ENCODE assay signal across 22 cellular contexts in genomic region chr9:131982683-131983239, GRCh38.
A peak's percentile ranks its signal among the peaks of the same experiment; 100 is the strongest.
DNase-seq lines count a peak whose midpoint lies in the region; ATAC-seq and TF ChIP-seq lines count a peak whose summit lies in the region.
"Had no signal": no experiment of that assay in that cellular context is flagged by ENCODE, and none has a peak within 500 bp of the region (broad histone marks: within the 10 kb centered on the region; RNA-seq: fewer than 3 reads in every experiment).

No MANE protein-coding gene starts in this region.

- H3K36me3 ChIP-seq in OCI-LY3 (replicated peaks; ENCODE audit: low read depth, low read length) = no peaks in the 10 kb centered on the region
- H3K36me3 ChIP-seq in mesenchymal stem cell (ENCODE audit: control insufficient read depth in 1 of 2, insufficient read depth in 2 of 2, low read depth in 1 of 2, low read length in 2 of 2) = no peaks in the 10 kb centered on the region
- H3K36me3 ChIP-seq: thoracic aorta had no signal

- H3K4me3 ChIP-seq in OCI-LY3 (ENCODE audit: low read length) (peak overlapping the region; percentile 9; the same call in 1 of the 2 replicates), mesenchymal stem cell (ENCODE audit: insufficient read depth in 1 of 2, low read depth in 1 of 2, low read length in 2 of 2) (no peak overlapping the region)
- H3K4me3 ChIP-seq: hepatocyte, mucosa of descending colon, thoracic aorta had no signal

- H2BK5ac ChIP-seq in mesenchymal stem cell (ENCODE audit: low read depth, low read length, poor library complexity, severe bottlenecking) = no peak overlapping the region

- H2AFZ ChIP-seq in OCI-LY3 (ENCODE audit: low read depth, low read length) (no peak overlapping the region), mesenchymal stem cell (ENCODE audit: low read depth, low read length) (no peak overlapping the region)
- H2AFZ ChIP-seq: hepatocyte had no signal

- H3K4me2 ChIP-seq in OCI-LY3 (ENCODE audit: low read length) = peak overlapping the region; percentile 20
- H3K4me2 ChIP-seq in mesenchymal stem cell (ENCODE audit: low read length, poor library complexity, severe bottlenecking) = no peak overlapping the region
- H3K4me2 ChIP-seq: hepatocyte had no signal

- H2AK5ac ChIP-seq in mesenchymal stem cell (ENCODE audit: low read length, severe bottlenecking) = no peak overlapping the region

- H3K4me1 ChIP-seq in OCI-LY3 (ENCODE audit: low read length) (peaks cover 23% of the 10 kb centered on the region), mesenchymal stem cell (ENCODE audit: control insufficient read depth, insufficient read depth, low read depth, low read length) (no peaks in the 10 kb centered on the region)

- H3K23ac ChIP-seq in mesenchymal stem cell (ENCODE audit: low read length in 2 of 2) = no peak overlapping the region

- no peak overlapping the region for H2BK12ac ChIP-seq in mesenchymal stem cell (ENCODE audit: low read length in 2 of 2)

- H3K9me3 ChIP-seq in OCI-LY3 (ENCODE audit: insufficient read depth, low read length) = no peaks in the 10 kb centered on the region
- no peaks in the 10 kb centered on the region for H3K9me3 ChIP-seq in mesenchymal stem cell (ENCODE audit: control insufficient read depth, low read length)
- H3K9me3 ChIP-seq: mucosa of descending colon, thoracic aorta had no signal

- H3K14ac ChIP-seq in mesenchymal stem cell (ENCODE audit: low read length in 2 of 2) = no peak overlapping the region

- H3K18ac ChIP-seq in mesenchymal stem cell (ENCODE audit: low read depth in 1 of 2, low read length in 2 of 2) = no peak overlapping the region

- no peak overlapping the region for H2BK15ac ChIP-seq in mesenchymal stem cell (ENCODE audit: low read depth, poor library complexity, severe bottlenecking)

- no peak overlapping the region for H3K9ac ChIP-seq in OCI-LY3 (ENCODE audit: low read length)
- no peak overlapping the region for H3K9ac ChIP-seq in mesenchymal stem cell (ENCODE audit: low read length)

- H3K4ac ChIP-seq in mesenchymal stem cell (ENCODE audit: low read depth in 1 of 2, low read length in 2 of 2) = no peak overlapping the region

- H4K91ac ChIP-seq in mesenchymal stem cell (ENCODE audit: low read length) = no peak overlapping the region

- 40% methylated on average over 5 of the region's 5 CpGs for WGBS in mesenchymal stem cell

- no peak overlapping the region for H4K8ac ChIP-seq in mesenchymal stem cell (ENCODE audit: low read length)

- peaks cover 49% of the 10 kb centered on the region for H4K20me1 ChIP-seq in OCI-LY3 (ENCODE audit: insufficient read depth, low read length)

- TF ChIP-seq CTCF in OCI-LY3 (IDR thresholded peaks at IDR 0.05; ENCODE audit: low read depth, low read length) = no peak

- ATAC-seq in HG02623 (IDR thresholded peaks at IDR 0.05; ENCODE audit: unreplicated experiment) (no peak), HG02970 (IDR thresholded peaks at IDR 0.05; ENCODE audit: low FRiP score, unreplicated experiment) (no peak)
- ATAC-seq: activated CD8-positive, alpha-beta T cell treated with anti-CD3 and anti-CD28 coated beads, Interleukin-2, amount 10 ng/mL, durations not matched to agents 7 days and 5 days; activated naive CD8-positive, alpha-beta T cell treated with anti-CD3 and anti-CD28 coated beads, Interleukin-2, amount 50 U/mL, for 24 hours; HepG2; mucosa of descending colon; sciatic nerve had no signal

- no peak overlapping the region for H2BK120ac ChIP-seq in mesenchymal stem cell (ENCODE audit: low read depth, low read length)

- H3K27ac ChIP-seq in OCI-LY3 (ENCODE audit: low read length) (no peak overlapping the region), mesenchymal stem cell (ENCODE audit: low read length, poor library complexity, severe bottlenecking) (no peak overlapping the region)
- H3K27ac ChIP-seq: hepatocyte, thoracic aorta had no signal

- H3K79me2 ChIP-seq in OCI-LY3 (ENCODE audit: low read length) = no peaks in the 10 kb centered on the region
- H3K79me2 ChIP-seq: hepatocyte had no signal

- peak; percentile 17 for DNase-seq in GM03348 (ENCODE audit: low spot score)
- DNase-seq in HCEC 1CT = peak; percentile 49
- peak; percentile 88 for DNase-seq in mesenchymal stem cell
- DNase-seq in midbrain (lab: John Stamatoyannopoulos, UW) = no peak
- no peak for DNase-seq in stimulated activated CD4-positive, alpha-beta T cell treated with anti-CD3 and anti-CD28 coated beads, Interleukin-15, amount 100 ng/mL, for 24 hours
- DNase-seq: activated CD8-positive, alpha-beta T cell treated with anti-CD3 and anti-CD28 coated beads, Interleukin-2, amount 10 ng/mL, durations not matched to agents 7 days and 5 days; activated naive CD8-positive, alpha-beta T cell treated with anti-CD3 and anti-CD28 coated beads, Interleukin-2, amount 50 U/mL, for 24 hours; cerebellar nuclear complex; DMS 273 treated with DMSO at 0.1 percent for 48 hours; H7; mucosa of descending colon; NCI-H1092 treated with DMSO at 0.1 percent for 48 hours; NCI-H748 treated with DMSO at 0.1 percent for 48 hours; stimulated activated CD4-positive, alpha-beta T cell treated with anti-CD3 and anti-CD28 coated beads, Interleukin-2, amount 100 ng/mL, for 48 hours; SW 1271 had no signal

- H3K79me1 ChIP-seq in mesenchymal stem cell (replicated peaks; ENCODE audit: low read length, poor library complexity, severe bottlenecking) = peaks cover 21% of the 10 kb centered on the region

- H3K27me3 ChIP-seq in OCI-LY3 (ENCODE audit: low read depth, low read length) (no peaks in the 10 kb centered on the region), mesenchymal stem cell (ENCODE audit: control insufficient read depth in 1 of 2, insufficient read depth in 1 of 2, low read length in 2 of 2) (no peaks in the 10 kb centered on the region)
- H3K27me3 ChIP-seq: hepatocyte had no signal

Comparison
In these comparisons a context has a peak if more than half of its experiments do, and no peak if none do; other contexts are left out.
1. DNase-seq: peak in GM03348 (single experiment), HCEC 1CT (single experiment) and mesenchymal stem cell (single experiment); none in midbrain (single experiment) and stimulated activated CD4-positive, alpha-beta T cell treated with anti-CD3 and anti-CD28 coated beads, Interleukin-15, amount 100 ng/mL, for 24 hours (single experiment).